ENCODE assay signal across 1 cellular context in the genomic region with DNA sequence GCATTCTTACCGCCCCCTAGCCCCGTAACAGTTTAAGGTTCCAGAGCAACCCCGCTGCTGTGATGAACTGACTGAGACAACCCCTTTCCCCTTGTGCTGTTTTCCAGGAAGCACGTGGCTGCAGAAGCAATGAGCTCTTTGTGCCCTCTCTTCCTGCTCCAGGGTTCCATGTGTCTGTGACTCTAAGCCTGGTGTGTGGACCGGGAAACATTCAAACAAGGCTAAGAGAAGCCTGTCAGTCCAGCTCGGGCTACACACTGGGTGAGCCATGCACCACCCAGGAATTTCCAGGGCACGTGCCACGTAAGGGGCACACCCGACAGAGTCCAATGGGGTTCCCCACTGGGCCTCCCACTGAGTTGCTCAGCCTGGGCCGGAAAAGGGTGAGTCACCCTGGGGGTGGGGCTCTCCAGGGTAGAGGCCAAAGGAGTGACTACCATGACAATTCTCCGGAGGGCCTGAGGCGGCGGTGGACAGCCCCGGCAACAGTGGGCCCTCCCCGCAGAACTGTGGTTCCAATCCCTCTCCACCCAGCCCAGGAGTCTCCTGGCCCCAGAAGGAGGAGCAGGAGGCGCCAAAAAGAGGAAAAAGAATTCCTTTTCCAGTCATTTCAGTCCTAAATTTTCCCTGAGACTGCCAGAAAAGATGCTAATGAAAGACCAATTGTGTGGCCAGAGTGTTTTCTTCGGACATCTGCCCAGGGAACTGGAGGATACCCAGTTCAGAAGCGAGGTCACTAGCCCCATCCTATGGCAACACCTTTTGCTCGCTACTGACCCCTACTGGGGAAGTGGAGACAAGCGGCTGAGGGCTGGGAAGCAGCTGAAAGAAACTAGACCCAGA.
TF ChIP-seq lines count a peak whose summit lies in the region.

No MANE protein-coding gene starts in this region.

TF ChIP-seq in HepG2, 621 proteins besides CTCF, POLR2A, EP300 and RAD21 (continued from another document and continues in another):
- TF ChIP-seq, protein P1, sequence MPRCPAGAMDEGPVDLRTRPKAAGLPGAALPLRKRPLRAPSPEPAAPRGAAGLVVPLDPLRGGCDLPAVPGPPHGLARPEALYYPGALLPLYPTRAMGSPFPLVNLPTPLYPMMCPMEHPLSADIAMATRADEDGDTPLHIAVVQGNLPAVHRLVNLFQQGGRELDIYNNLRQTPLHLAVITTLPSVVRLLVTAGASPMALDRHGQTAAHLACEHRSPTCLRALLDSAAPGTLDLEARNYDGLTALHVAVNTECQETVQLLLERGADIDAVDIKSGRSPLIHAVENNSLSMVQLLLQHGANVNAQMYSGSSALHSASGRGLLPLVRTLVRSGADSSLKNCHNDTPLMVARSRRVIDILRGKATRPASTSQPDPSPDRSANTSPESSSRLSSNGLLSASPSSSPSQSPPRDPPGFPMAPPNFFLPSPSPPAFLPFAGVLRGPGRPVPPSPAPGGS (CRISPR knock-in tag; IDR thresholded peaks at IDR 0.05), result peak; percentile 92; the same call in 1 of the 2 replicates
- TF ChIP-seq, protein P2, sequence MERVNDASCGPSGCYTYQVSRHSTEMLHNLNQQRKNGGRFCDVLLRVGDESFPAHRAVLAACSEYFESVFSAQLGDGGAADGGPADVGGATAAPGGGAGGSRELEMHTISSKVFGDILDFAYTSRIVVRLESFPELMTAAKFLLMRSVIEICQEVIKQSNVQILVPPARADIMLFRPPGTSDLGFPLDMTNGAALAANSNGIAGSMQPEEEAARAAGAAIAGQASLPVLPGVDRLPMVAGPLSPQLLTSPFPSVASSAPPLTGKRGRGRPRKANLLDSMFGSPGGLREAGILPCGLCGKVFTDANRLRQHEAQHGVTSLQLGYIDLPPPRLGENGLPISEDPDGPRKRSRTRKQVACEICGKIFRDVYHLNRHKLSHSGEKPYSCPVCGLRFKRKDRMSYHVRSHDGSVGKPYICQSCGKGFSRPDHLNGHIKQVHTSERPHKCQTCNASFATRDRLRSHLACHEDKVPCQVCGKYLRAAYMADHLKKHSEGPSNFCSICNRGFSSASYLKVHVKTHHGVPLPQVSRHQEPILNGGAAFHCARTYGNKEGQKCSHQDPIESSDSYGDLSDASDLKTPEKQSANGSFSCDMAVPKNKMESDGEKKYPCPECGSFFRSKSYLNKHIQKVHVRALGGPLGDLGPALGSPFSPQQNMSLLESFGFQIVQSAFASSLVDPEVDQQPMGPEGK (CRISPR knock-in tag; IDR thresholded peaks at IDR 0.05), result peak; percentile 77
- TF ChIP-seq ZNF12 (CRISPR knock-in tag; IDR thresholded peaks at IDR 0.05) (no peak), ZFP36L2 (CRISPR knock-in tag; IDR thresholded peaks at IDR 0.05) (no peak), ZBTB20 (CRISPR knock-in tag; IDR thresholded peaks at IDR 0.05; ENCODE audit: borderline replicate concordance, low read depth) (peak; percentile 73; the same call in 1 of the 2 replicates), NCOA5 (CRISPR knock-in tag; IDR thresholded peaks at IDR 0.05) (no peak), ZBTB38 (CRISPR knock-in tag; IDR thresholded peaks at IDR 0.05) (peak; percentile 84), SP140L (CRISPR knock-in tag; IDR thresholded peaks at IDR 0.05; ENCODE audit: borderline replicate concordance) (0 out of 2 replicates have a peak, but pooled peaks have one; percentile 62), ZKSCAN8 (CRISPR knock-in tag; IDR thresholded peaks at IDR 0.05; ENCODE audit: borderline replicate concordance) (peak; percentile 73; the same call in 1 of the 2 replicates), ZNF292 (CRISPR knock-in tag; IDR thresholded peaks at IDR 0.05; ENCODE audit: borderline replicate concordance, low read depth) (no peak), ADNP (CRISPR knock-in tag; IDR thresholded peaks at IDR 0.05) (0 out of 2 replicates have a peak, but pooled peaks have one; percentile 14), ZNF75D (CRISPR knock-in tag; IDR thresholded peaks at IDR 0.05; ENCODE audit: borderline replicate concordance) (peak; percentile 84; the same call in 1 of the 2 replicates), TBL1XR1 (IDR thresholded peaks at IDR 0.05; ENCODE audit: borderline replicate concordance, low read length, partially characterized antibody) (no peak), ZNF567 (CRISPR knock-in tag; IDR thresholded peaks at IDR 0.05; ENCODE audit: borderline replicate concordance) (peak; percentile 66; the same call in 1 of the 2 replicates), KMT2A (CRISPR knock-in tag; IDR thresholded peaks at IDR 0.05) (no peak), RFXANK (CRISPR knock-in tag; IDR thresholded peaks at IDR 0.05) (peak; percentile 69; the same call in 1 of the 2 replicates), HMG20A (CRISPR knock-in tag; IDR thresholded peaks at IDR 0.05; ENCODE audit: borderline replicate concordance) (peak; percentile 58; the same call in 1 of the 2 replicates), ZNF333 (CRISPR knock-in tag; IDR thresholded peaks at IDR 0.05; ENCODE audit: borderline replicate concordance) (0 out of 2 replicates have a peak, but pooled peaks have one; percentile 82), ZNF317 (CRISPR knock-in tag; IDR thresholded peaks at IDR 0.05) (peak; percentile 89), KAT8 (CRISPR knock-in tag; IDR thresholded peaks at IDR 0.05) (peak; percentile 82; the same call in 1 of the 2 replicates), ZNF558 (CRISPR knock-in tag; IDR thresholded peaks at IDR 0.05; ENCODE audit: borderline replicate concordance) (no peak), ZNF781 (CRISPR knock-in tag; IDR thresholded peaks at IDR 0.05; ENCODE audit: borderline replicate concordance, not compliant biosample characterization) (peak; percentile 34), WIZ (CRISPR knock-in tag; IDR thresholded peaks at IDR 0.05) (0 out of 2 replicates have a peak, but pooled peaks have one; percentile 16), ZFAT (CRISPR knock-in tag; conservative IDR thresholded peaks at IDR 0.05) (no peak), HDAC1 (CRISPR knock-in tag; IDR thresholded peaks at IDR 0.05) (peak; percentile 86)
- TF ChIP-seq, protein P3, sequence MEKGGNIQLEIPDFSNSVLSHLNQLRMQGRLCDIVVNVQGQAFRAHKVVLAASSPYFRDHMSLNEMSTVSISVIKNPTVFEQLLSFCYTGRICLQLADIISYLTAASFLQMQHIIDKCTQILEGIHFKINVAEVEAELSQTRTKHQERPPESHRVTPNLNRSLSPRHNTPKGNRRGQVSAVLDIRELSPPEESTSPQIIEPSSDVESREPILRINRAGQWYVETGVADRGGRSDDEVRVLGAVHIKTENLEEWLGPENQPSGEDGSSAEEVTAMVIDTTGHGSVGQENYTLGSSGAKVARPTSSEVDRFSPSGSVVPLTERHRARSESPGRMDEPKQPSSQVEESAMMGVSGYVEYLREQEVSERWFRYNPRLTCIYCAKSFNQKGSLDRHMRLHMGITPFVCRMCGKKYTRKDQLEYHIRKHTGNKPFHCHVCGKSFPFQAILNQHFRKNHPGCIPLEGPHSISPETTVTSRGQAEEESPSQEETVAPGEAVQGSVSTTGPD (CRISPR knock-in tag; IDR thresholded peaks at IDR 0.05), result no peak; the same call in 1 of the 2 replicates
- TF ChIP-seq, protein P4, sequence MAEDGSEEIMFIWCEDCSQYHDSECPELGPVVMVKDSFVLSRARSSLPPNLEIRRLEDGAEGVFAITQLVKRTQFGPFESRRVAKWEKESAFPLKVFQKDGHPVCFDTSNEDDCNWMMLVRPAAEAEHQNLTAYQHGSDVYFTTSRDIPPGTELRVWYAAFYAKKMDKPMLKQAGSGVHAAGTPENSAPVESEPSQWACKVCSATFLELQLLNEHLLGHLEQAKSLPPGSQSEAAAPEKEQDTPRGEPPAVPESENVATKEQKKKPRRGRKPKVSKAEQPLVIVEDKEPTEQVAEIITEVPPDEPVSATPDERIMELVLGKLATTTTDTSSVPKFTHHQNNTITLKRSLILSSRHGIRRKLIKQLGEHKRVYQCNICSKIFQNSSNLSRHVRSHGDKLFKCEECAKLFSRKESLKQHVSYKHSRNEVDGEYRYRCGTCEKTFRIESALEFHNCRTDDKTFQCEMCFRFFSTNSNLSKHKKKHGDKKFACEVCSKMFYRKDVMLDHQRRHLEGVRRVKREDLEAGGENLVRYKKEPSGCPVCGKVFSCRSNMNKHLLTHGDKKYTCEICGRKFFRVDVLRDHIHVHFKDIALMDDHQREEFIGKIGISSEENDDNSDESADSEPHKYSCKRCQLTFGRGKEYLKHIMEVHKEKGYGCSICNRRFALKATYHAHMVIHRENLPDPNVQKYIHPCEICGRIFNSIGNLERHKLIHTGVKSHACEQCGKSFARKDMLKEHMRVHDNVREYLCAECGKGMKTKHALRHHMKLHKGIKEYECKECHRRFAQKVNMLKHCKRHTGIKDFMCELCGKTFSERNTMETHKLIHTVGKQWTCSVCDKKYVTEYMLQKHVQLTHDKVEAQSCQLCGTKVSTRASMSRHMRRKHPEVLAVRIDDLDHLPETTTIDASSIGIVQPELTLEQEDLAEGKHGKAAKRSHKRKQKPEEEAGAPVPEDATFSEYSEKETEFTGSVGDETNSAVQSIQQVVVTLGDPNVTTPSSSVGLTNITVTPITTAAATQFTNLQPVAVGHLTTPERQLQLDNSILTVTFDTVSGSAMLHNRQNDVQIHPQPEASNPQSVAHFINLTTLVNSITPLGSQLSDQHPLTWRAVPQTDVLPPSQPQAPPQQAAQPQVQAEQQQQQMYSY (CRISPR knock-in tag; IDR thresholded peaks at IDR 0.05), result no peak
- TF ChIP-seq, protein P5, sequence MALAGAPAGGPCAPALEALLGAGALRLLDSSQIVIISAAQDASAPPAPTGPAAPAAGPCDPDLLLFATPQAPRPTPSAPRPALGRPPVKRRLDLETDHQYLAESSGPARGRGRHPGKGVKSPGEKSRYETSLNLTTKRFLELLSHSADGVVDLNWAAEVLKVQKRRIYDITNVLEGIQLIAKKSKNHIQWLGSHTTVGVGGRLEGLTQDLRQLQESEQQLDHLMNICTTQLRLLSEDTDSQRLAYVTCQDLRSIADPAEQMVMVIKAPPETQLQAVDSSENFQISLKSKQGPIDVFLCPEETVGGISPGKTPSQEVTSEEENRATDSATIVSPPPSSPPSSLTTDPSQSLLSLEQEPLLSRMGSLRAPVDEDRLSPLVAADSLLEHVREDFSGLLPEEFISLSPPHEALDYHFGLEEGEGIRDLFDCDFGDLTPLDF (CRISPR knock-in tag; IDR thresholded peaks at IDR 0.05), result no peak
- TF ChIP-seq, protein P6, sequence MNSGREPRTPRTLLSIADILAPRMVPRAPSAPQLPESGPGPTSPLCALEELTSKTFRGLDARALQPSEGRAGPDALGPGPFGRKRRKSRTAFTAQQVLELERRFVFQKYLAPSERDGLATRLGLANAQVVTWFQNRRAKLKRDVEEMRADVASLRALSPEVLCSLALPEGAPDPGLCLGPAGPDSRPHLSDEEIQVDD (CRISPR knock-in tag; IDR thresholded peaks at IDR 0.05; ENCODE audit: borderline replicate concordance), result no peak; the same call in 1 of the 2 replicates
- TF ChIP-seq, protein P7, sequence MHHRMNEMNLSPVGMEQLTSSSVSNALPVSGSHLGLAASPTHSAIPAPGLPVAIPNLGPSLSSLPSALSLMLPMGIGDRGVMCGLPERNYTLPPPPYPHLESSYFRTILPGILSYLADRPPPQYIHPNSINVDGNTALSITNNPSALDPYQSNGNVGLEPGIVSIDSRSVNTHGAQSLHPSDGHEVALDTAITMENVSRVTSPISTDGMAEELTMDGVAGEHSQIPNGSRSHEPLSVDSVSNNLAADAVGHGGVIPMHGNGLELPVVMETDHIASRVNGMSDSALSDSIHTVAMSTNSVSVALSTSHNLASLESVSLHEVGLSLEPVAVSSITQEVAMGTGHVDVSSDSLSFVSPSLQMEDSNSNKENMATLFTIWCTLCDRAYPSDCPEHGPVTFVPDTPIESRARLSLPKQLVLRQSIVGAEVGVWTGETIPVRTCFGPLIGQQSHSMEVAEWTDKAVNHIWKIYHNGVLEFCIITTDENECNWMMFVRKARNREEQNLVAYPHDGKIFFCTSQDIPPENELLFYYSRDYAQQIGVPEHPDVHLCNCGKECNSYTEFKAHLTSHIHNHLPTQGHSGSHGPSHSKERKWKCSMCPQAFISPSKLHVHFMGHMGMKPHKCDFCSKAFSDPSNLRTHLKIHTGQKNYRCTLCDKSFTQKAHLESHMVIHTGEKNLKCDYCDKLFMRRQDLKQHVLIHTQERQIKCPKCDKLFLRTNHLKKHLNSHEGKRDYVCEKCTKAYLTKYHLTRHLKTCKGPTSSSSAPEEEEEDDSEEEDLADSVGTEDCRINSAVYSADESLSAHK (CRISPR knock-in tag; IDR thresholded peaks at IDR 0.05; ENCODE audit: borderline replicate concordance), result no peak
- TF ChIP-seq, protein P8, sequence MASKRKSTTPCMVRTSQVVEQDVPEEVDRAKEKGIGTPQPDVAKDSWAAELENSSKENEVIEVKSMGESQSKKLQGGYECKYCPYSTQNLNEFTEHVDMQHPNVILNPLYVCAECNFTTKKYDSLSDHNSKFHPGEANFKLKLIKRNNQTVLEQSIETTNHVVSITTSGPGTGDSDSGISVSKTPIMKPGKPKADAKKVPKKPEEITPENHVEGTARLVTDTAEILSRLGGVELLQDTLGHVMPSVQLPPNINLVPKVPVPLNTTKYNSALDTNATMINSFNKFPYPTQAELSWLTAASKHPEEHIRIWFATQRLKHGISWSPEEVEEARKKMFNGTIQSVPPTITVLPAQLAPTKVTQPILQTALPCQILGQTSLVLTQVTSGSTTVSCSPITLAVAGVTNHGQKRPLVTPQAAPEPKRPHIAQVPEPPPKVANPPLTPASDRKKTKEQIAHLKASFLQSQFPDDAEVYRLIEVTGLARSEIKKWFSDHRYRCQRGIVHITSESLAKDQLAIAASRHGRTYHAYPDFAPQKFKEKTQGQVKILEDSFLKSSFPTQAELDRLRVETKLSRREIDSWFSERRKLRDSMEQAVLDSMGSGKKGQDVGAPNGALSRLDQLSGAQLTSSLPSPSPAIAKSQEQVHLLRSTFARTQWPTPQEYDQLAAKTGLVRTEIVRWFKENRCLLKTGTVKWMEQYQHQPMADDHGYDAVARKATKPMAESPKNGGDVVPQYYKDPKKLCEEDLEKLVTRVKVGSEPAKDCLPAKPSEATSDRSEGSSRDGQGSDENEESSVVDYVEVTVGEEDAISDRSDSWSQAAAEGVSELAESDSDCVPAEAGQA (IDR thresholded peaks at IDR 0.05; ENCODE audit: low read depth), result 0 out of 2 replicates have a peak, but pooled peaks have one; percentile 40
- TF ChIP-seq, protein P8 (CRISPR knock-in tag; IDR thresholded peaks at IDR 0.05; ENCODE audit: borderline replicate concordance), result 0 out of 2 replicates have a peak, but pooled peaks have one; percentile 58
- TF ChIP-seq, protein P9, sequence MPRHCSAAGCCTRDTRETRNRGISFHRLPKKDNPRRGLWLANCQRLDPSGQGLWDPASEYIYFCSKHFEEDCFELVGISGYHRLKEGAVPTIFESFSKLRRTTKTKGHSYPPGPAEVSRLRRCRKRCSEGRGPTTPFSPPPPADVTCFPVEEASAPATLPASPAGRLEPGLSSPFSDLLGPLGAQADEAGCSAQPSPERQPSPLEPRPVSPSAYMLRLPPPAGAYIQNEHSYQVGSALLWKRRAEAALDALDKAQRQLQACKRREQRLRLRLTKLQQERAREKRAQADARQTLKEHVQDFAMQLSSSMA (CRISPR knock-in tag; IDR thresholded peaks at IDR 0.05), result peak; percentile 96; the same call in 1 of the 2 replicates
